1 cellular context compared by ENCODE assay signal in the genomic region with DNA sequence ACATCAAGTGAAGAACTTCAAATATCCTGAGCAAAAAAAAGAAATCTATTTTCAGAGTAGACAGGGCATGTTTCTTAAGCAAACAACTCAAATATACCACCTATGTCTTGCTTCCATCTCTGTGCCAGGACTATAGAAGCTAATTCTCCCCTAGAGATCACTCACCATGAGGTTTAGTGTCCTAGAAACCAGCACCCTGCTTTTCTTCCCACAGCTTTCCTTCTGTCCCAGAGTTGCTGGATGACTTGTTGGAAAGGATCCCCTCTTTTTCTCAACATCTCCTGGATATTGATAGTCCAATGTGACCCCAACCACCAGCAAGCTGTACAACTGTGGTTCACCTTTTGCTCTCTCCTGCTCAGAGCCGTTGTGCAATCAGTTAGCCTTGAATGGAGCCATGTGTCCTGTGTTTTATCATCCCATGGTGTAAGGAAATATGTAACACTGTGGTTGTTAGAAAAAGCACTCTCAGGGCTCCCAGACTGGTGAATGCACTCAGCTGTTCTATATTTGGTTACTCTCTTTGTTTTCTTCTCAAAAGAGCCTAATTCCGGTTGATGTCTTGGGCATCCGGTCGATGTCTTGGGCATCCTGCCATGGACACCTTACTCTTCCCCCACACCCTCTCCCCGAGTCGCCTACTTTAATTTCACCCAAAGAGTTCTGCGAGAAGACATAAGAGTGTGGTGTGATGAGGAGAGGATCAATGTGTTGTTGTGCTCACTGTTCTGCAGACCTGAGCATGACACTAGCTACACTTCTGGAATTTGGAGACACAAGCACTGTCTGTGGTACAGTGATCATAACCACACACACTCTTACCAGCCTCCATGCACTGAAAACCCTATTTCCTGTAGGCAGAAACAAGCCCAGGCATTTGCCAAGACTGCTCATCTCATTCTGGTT.
TF ChIP-seq lines count a peak whose summit lies in the region.

No MANE protein-coding gene starts in this region.

TF ChIP-seq in HepG2, 621 proteins besides CTCF, POLR2A, EP300 and RAD21 (continued from another document and continues in another):
- TF ChIP-seq ZNF280D (CRISPR knock-in tag; IDR thresholded peaks at IDR 0.05) (0 out of 2 replicates have a peak, but pooled peaks have one; percentile 56), SNAPC2 (CRISPR knock-in tag; IDR thresholded peaks at IDR 0.05) (0 out of 2 replicates have a peak, but pooled peaks have one; percentile 23), GTF3A (CRISPR knock-in tag; conservative IDR thresholded peaks at IDR 0.05) (no peak), POLR2AphosphoS5 (IDR thresholded peaks at IDR 0.05; ENCODE audit: low read depth, low read length) (peak; percentile 29; the same call in 1 of the 2 replicates), ZMYM4 (CRISPR knock-in tag; IDR thresholded peaks at IDR 0.05) (peak; percentile 95), ZBTB7B (CRISPR knock-in tag; IDR thresholded peaks at IDR 0.05) (peak; percentile 71; the same call in 1 of the 2 replicates), ZNF12 (CRISPR knock-in tag; IDR thresholded peaks at IDR 0.05) (0 out of 2 replicates have a peak, but pooled peaks have one; percentile 57), HHEX (CRISPR knock-in tag; IDR thresholded peaks at IDR 0.05) (no peak), ZNF546 (CRISPR knock-in tag; conservative IDR thresholded peaks at IDR 0.05) (no peak), CSRNP2 (CRISPR knock-in tag; conservative IDR thresholded peaks at IDR 0.05; ENCODE audit: low read depth) (no peak), ZNF749 (CRISPR knock-in tag; IDR thresholded peaks at IDR 0.05; ENCODE audit: borderline replicate concordance) (no peak), ZNF33A (CRISPR knock-in tag; IDR thresholded peaks at IDR 0.05; ENCODE audit: borderline replicate concordance) (no peak), DR1 (CRISPR knock-in tag; IDR thresholded peaks at IDR 0.05) (no peak), ZNF644 (CRISPR knock-in tag; IDR thresholded peaks at IDR 0.05; ENCODE audit: low read depth) (peak; percentile 100), MIER3 (CRISPR knock-in tag; IDR thresholded peaks at IDR 0.05; ENCODE audit: borderline replicate concordance) (peak; percentile 83; the same call in 1 of the 2 replicates), ZNF333 (CRISPR knock-in tag; IDR thresholded peaks at IDR 0.05; ENCODE audit: borderline replicate concordance) (no peak), ZNF430 (CRISPR knock-in tag; IDR thresholded peaks at IDR 0.05) (0 out of 2 replicates have a peak, but pooled peaks have one; percentile 48), MYC (CRISPR knock-in tag; IDR thresholded peaks at IDR 0.05; ENCODE audit: borderline replicate concordance) (peak; percentile 58; the same call in 1 of the 2 replicates), ATM (IDR thresholded peaks at IDR 0.05; ENCODE audit: borderline replicate concordance) (no peak), KLF13 (CRISPR knock-in tag; IDR thresholded peaks at IDR 0.05) (no peak), NCOR1 (IDR thresholded peaks at IDR 0.05; ENCODE audit: borderline replicate concordance, low read length) (peak; percentile 45; the same call in 1 of the 2 replicates), FOXA3 (CRISPR knock-in tag; IDR thresholded peaks at IDR 0.05) (peak; percentile 79), MED1 (CRISPR knock-in tag; IDR thresholded peaks at IDR 0.05) (peak; percentile 86), DNMT1 (CRISPR knock-in tag; IDR thresholded peaks at IDR 0.05) (no peak), MAF1 (CRISPR knock-in tag; IDR thresholded peaks at IDR 0.05; ENCODE audit: borderline replicate concordance) (no peak), TBX2 (CRISPR knock-in tag; IDR thresholded peaks at IDR 0.05; ENCODE audit: borderline replicate concordance) (peak; percentile 86), YY1 (IDR thresholded peaks at IDR 0.05; ENCODE audit: insufficient read depth, insufficient replicate concordance, low read depth, low read length) (no peak), ZNF614 (CRISPR knock-in tag; IDR thresholded peaks at IDR 0.05; ENCODE audit: borderline replicate concordance) (peak; percentile 63; the same call in 1 of the 2 replicates), TEAD2 (CRISPR knock-in tag; IDR thresholded peaks at IDR 0.05) (no peak), TERF1 (CRISPR knock-in tag; IDR thresholded peaks at IDR 0.05) (no peak), ZKSCAN8 (CRISPR knock-in tag; IDR thresholded peaks at IDR 0.05; ENCODE audit: borderline replicate concordance) (peak; percentile 64), RXRA (CRISPR knock-in tag; IDR thresholded peaks at IDR 0.05) (peak; percentile 59; the same call in 1 of the 2 replicates), SMC3 (IDR thresholded peaks at IDR 0.05; ENCODE audit: low read length) (peak; percentile 29; the same call in 1 of the 2 replicates), HNF4G (IDR thresholded peaks at IDR 0.05; ENCODE audit: borderline replicate concordance, low read depth, low read length) (peak; percentile 37; the same call in 1 of the 2 replicates), HNF4G (CRISPR knock-in tag; IDR thresholded peaks at IDR 0.05; ENCODE audit: borderline replicate concordance, low read depth) (no peak), ZNF547 (CRISPR knock-in tag; IDR thresholded peaks at IDR 0.05) (no peak; the same call in 1 of the 2 replicates), BCL6 (CRISPR knock-in tag; IDR thresholded peaks at IDR 0.05) (peak; percentile 81), TFE3 (CRISPR knock-in tag; IDR thresholded peaks at IDR 0.05) (peak; percentile 72; the same call in 1 of the 2 replicates), MYNN (CRISPR knock-in tag; IDR thresholded peaks at IDR 0.05; ENCODE audit: low read depth) (no peak), SOX6 (IDR thresholded peaks at IDR 0.05) (no peak), SOX6 (CRISPR knock-in tag; IDR thresholded peaks at IDR 0.05) (peak; percentile 83)
- TF ChIP-seq, protein P1, sequence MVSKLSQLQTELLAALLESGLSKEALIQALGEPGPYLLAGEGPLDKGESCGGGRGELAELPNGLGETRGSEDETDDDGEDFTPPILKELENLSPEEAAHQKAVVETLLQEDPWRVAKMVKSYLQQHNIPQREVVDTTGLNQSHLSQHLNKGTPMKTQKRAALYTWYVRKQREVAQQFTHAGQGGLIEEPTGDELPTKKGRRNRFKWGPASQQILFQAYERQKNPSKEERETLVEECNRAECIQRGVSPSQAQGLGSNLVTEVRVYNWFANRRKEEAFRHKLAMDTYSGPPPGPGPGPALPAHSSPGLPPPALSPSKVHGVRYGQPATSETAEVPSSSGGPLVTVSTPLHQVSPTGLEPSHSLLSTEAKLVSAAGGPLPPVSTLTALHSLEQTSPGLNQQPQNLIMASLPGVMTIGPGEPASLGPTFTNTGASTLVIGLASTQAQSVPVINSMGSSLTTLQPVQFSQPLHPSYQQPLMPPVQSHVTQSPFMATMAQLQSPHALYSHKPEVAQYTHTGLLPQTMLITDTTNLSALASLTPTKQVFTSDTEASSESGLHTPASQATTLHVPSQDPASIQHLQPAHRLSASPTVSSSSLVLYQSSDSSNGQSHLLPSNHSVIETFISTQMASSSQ (IDR thresholded peaks at IDR 0.05; ENCODE audit: low read depth) = no peak
- TF ChIP-seq, protein P1 (CRISPR knock-in tag; IDR thresholded peaks at IDR 0.05; ENCODE audit: borderline replicate concordance) = peak; percentile 37; the same call in 1 of the 2 replicates
- TF ChIP-seq, protein P2, sequence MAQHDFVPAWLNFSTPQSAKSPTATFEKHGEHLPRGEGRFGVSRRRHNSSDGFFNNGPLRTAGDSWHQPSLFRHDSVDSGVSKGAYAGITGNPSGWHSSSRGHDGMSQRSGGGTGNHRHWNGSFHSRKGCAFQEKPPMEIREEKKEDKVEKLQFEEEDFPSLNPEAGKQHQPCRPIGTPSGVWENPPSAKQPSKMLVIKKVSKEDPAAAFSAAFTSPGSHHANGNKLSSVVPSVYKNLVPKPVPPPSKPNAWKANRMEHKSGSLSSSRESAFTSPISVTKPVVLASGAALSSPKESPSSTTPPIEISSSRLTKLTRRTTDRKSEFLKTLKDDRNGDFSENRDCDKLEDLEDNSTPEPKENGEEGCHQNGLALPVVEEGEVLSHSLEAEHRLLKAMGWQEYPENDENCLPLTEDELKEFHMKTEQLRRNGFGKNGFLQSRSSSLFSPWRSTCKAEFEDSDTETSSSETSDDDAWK (CRISPR knock-in tag; IDR thresholded peaks at IDR 0.05) = no peak
- TF ChIP-seq, protein P3, sequence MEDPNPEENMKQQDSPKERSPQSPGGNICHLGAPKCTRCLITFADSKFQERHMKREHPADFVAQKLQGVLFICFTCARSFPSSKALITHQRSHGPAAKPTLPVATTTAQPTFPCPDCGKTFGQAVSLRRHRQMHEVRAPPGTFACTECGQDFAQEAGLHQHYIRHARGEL (CRISPR knock-in tag; IDR thresholded peaks at IDR 0.05) = no peak
- TF ChIP-seq, protein P4, sequence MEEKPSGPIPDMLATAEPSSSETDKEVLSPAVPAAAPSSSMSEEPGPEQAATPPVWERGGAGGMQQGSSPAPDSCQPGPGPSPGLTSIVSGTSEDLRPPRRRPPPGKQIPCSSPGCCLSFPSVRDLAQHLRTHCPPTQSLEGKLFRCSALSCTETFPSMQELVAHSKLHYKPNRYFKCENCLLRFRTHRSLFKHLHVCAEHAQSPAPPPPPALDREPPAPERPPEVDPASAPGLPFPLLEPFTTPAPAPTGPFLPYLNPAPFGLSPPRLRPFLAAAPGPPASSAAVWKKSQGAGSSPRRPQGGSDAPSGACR (CRISPR knock-in tag; IDR thresholded peaks at IDR 0.05) = 0 out of 2 replicates have a peak, but pooled peaks have one; percentile 66
- TF ChIP-seq, protein P5, sequence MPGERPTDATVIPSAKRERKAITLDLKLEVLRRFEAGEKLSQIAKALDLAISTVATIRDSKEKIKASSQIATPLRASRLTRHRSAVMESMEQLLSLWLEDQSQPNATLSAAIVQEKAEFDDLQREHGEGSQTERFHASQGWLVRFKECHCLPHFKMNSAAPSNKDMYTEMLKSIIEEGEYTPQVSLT (CRISPR knock-in tag; IDR thresholded peaks at IDR 0.05; ENCODE audit: borderline replicate concordance, low read depth) = no peak
